8 cellular contexts compared by ENCODE assay signal in genomic region chr19:32570081-32570785, GRCh38. TPM values are rescaled to one million over a fixed set of nuclear protein-coding genes. Genes with fewer than 3 reads are reported as not detected.
DNase-seq lines count a peak whose midpoint lies in the region; ATAC-seq and TF ChIP-seq lines count a peak whose summit lies in the region.

No MANE protein-coding gene starts in this region.

- no peaks in the 10 kb centered on the region for H3K27me3 ChIP-seq in CD8-positive, alpha-beta memory T cell (ENCODE audit: insufficient read depth, low read length, poor library complexity, severe bottlenecking)

- POLR2A ChIA-PET in CD8-positive, alpha-beta memory T cell (lab: Charles Lee), result no interaction called here
- POLR2A ChIA-PET in activated CD8-positive, alpha-beta T cell treated with anti-CD3 and anti-CD28 coated beads, Interleukin-2, amount 10 ng/mL, durations not matched to agents 7 days and 5 days (lab: Charles Lee), result no interaction called here

- H3K9me3 ChIP-seq in CD8-positive, alpha-beta memory T cell (ENCODE audit: low read length), result no peaks in the 10 kb centered on the region

- CTCF ChIA-PET in CD8-positive, alpha-beta memory T cell (lab: Charles Lee), result interaction anchor here (0.6 to 3.9 kb wide), 9 partner anchors 10 to 232 kb away, joined by 3 to 19 read pairs (median 4); partner anchors contain the start of genes PDCD5 and ZNF507
- CTCF ChIA-PET in activated CD8-positive, alpha-beta T cell treated with anti-CD3 and anti-CD28 coated beads, Interleukin-2, amount 10 ng/mL, durations not matched to agents 7 days and 5 days (lab: Charles Lee), result interaction anchor here (0.7 to 1.5 kb wide), 9 partner anchors 13 to 346 kb away, joined by 3 to 8 read pairs (median 3); no protein-coding TSS in a partner anchor

- H3K4me1 Mint-ChIP-seq in CD8-positive, alpha-beta memory T cell, result peaks cover 15 to 21% (median 19%) of the 10 kb centered on the region in 3 donors
- peaks cover 30% of the 10 kb centered on the region for H3K4me1 Mint-ChIP-seq in activated CD8-positive, alpha-beta T cell treated with anti-CD3 and anti-CD28 coated beads, Interleukin-2, amount 10 ng/mL, durations not matched to agents 7 days and 5 days (ENCODE audit: low read depth)
- peaks cover 15% of the 10 kb centered on the region in 2 donors for H3K4me1 Mint-ChIP-seq in natural killer cell

- peaks cover 5% of the 10 kb centered on the region for H3K4me1 ChIP-seq in CD8-positive, alpha-beta memory T cell (ENCODE audit: insufficient read depth, low read length)

- H3K9me3 Mint-ChIP-seq in CD8-positive, alpha-beta memory T cell, result no peaks in the 10 kb centered on the region
- no peaks in the 10 kb centered on the region for H3K9me3 Mint-ChIP-seq in activated CD8-positive, alpha-beta T cell treated with anti-CD3 and anti-CD28 coated beads, Interleukin-2, amount 10 ng/mL, durations not matched to agents 7 days and 5 days (ENCODE audit: insufficient read depth)
- H3K9me3 Mint-ChIP-seq in natural killer cell, result no peaks in the 10 kb centered on the region

- peak; percentile 91 for TF ChIP-seq CTCF in natural killer cell (IDR thresholded peaks at IDR 0.05)

- intact Hi-C loops in natural killer cell (cut with micrococcal nuclease), result loop anchor here (1.0 to 10.0 kb wide), 3 partner anchors 106 to 1785 kb away; no protein-coding TSS in a partner anchor

- H3K36me3 ChIP-seq in CD8-positive, alpha-beta memory T cell (ENCODE audit: insufficient read depth, low read length), result no peaks in the 10 kb centered on the region

- peak overlapping the region in 1 of 8 donors; percentile 1 for H3K27ac Mint-ChIP-seq in CD8-positive, alpha-beta memory T cell
- no peak overlapping the region for H3K27ac Mint-ChIP-seq in activated CD8-positive, alpha-beta T cell treated with anti-CD3 and anti-CD28 coated beads, Interleukin-2, amount 10 ng/mL, durations not matched to agents 7 days and 5 days
- H3K27ac Mint-ChIP-seq in natural killer cell, result no peak overlapping the region

- H3K36me3 Mint-ChIP-seq in CD8-positive, alpha-beta memory T cell, result no peaks in the 10 kb centered on the region
- no peaks in the 10 kb centered on the region for H3K36me3 Mint-ChIP-seq in activated CD8-positive, alpha-beta T cell treated with anti-CD3 and anti-CD28 coated beads, Interleukin-2, amount 10 ng/mL, durations not matched to agents 7 days and 5 days (ENCODE audit: low read depth)
- no peaks in the 10 kb centered on the region for H3K36me3 Mint-ChIP-seq in natural killer cell

- H3K27ac ChIP-seq in CD8-positive, alpha-beta memory T cell (ENCODE audit: low read depth, low read length), result no peak overlapping the region

- peak; percentile 30 to 63 (median 33) for DNase-seq in CD8-positive, alpha-beta memory T cell
- DNase-seq in HCEC 1CT, result peak; percentile 59
- DNase-seq in NCI-H748 (lab: John Stamatoyannopoulos, UW; ENCODE audit: unreplicated experiment), result peak; percentile 72
- DNase-seq in activated CD8-positive, alpha-beta T cell treated with anti-CD3 and anti-CD28 coated beads, Interleukin-2, amount 10 ng/mL, durations not matched to agents 7 days and 5 days, result peak; percentile 71
- DNase-seq in fibroblast of gingiva (ENCODE audit: low read depth), result peak; percentile 47
- peak; percentile 47 for DNase-seq in natural killer cell

- H3K4me3 Mint-ChIP-seq in CD8-positive, alpha-beta memory T cell, result peak overlapping the region in 4 of 7 donors; percentile 38 to 61 (median 55)
- H3K4me3 Mint-ChIP-seq in activated CD8-positive, alpha-beta T cell treated with anti-CD3 and anti-CD28 coated beads, Interleukin-2, amount 10 ng/mL, durations not matched to agents 7 days and 5 days, result no peak overlapping the region
- H3K4me3 Mint-ChIP-seq in natural killer cell, result peak overlapping the region; percentile 56

- peak; percentile 81 for ATAC-seq in activated CD8-positive, alpha-beta T cell treated with anti-CD3 and anti-CD28 coated beads, Interleukin-2, amount 10 ng/mL, durations not matched to agents 7 days and 5 days
- ATAC-seq in natural killer cell (peak; percentile 83 to 96 (median 93)), GM18502 (IDR thresholded peaks at IDR 0.05; ENCODE audit: poor library complexity, unreplicated experiment) (no peak), HG03045 (IDR thresholded peaks at IDR 0.05; ENCODE audit: unreplicated experiment) (no peak)

- no peak overlapping the region for H3K4me3 ChIP-seq in CD8-positive, alpha-beta memory T cell (ENCODE audit: low read length)

- H3K27me3 Mint-ChIP-seq in CD8-positive, alpha-beta memory T cell, result peaks cover 23 to 32% of the 10 kb centered on the region in 2 donors
- H3K27me3 Mint-ChIP-seq in activated CD8-positive, alpha-beta T cell treated with anti-CD3 and anti-CD28 coated beads, Interleukin-2, amount 10 ng/mL, durations not matched to agents 7 days and 5 days (ENCODE audit: low read depth), result peaks cover 13% of the 10 kb centered on the region
- H3K27me3 Mint-ChIP-seq in natural killer cell (ENCODE audit: low read depth in 2 of 2), result peaks cover 6 to 8% of the 10 kb centered on the region in 2 donors

RNA-seq across cellular contexts. Expression of gene PDCD5, which starts 10.8 kb away (rescaled TPM):
- total RNA-seq in CD8-positive, alpha-beta memory T cell, result 100 to 1,000 TPM; 269 to 281 TPM
- polyA plus RNA-seq in CD8-positive, alpha-beta memory T cell, result 140 TPM
- total RNA-seq in activated CD8-positive, alpha-beta T cell treated with anti-CD3 and anti-CD28 coated beads, Interleukin-2, amount 10 ng/mL, durations not matched to agents 7 days and 5 days, result 100 to 1,000 TPM; 147 to 159 TPM
- total RNA-seq in natural killer cell, result 10 to 100 TPM; 24.5 to 29.7 (median 25.0) TPM

Comparison
In these comparisons a context has a peak if more than half of its experiments do, and no peak if none do; other contexts are left out.
1. ATAC-seq: peak in activated CD8-positive, alpha-beta T cell treated with anti-CD3 and anti-CD28 coated beads, Interleukin-2, amount 10 ng/mL, durations not matched to agents 7 days and 5 days (single experiment) and natural killer cell (3 of 3); none in GM18502 (single experiment) and HG03045 (single experiment).
2. RNA of gene PDCD5, which starts 10.8 kb away (total RNA-seq): 269 to 281 TPM in CD8-positive, alpha-beta memory T cell and 147 to 159 TPM in activated CD8-positive, alpha-beta T cell treated with anti-CD3 and anti-CD28 coated beads, Interleukin-2, amount 10 ng/mL, durations not matched to agents 7 days and 5 days; 24.5 to 29.7 TPM in natural killer cell; every median in the first group is over 4 times any median in the second.
3. Peak in every context shown above with its lines, with median percentiles within 50 percentile points of each other: DNase-seq.